26 cellular contexts compared by ENCODE assay signal in the genomic region with DNA sequence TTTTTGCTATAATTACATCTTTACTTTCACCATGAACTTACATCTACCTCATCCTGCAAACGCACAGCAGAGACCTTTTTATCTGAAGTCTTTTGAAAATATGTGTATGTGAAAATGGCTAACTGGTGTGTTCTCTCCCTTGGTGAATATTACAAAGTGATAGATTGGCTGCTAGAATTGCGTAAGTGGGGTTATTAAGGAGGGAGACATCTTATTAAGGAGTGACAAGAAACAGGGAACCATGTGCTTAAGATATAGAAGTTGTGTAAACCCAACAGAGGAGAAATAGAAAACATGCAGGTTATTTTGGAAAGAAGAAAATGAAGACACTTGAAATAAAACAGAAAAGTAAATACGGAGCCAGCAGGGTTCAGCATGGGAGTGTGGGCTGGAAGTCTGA. TPM values are rescaled to one million over a fixed set of nuclear protein-coding genes. Genes with fewer than 3 reads are reported as not detected.
"Had no signal": no experiment of that assay in that cellular context is flagged by ENCODE, and none has a peak within 500 bp of the region (broad histone marks: within the 10 kb centered on the region; RNA-seq: fewer than 3 reads in every experiment).

No MANE protein-coding gene starts in this region.

- ATAC-seq: effector memory CD8-positive, alpha-beta T cell; left cardiac atrium had no signal

- DNase-seq: activated CD4-positive, alpha-beta memory T cell treated with anti-CD3 and anti-CD28 coated beads for 36 hours; activated CD4-positive, alpha-beta T cell treated with anti-CD3 and anti-CD28 coated beads, Interleukin-2, amount 10 ng/mL, durations not matched to agents 24 days and 14 days; activated CD4-positive, CD25-positive, alpha-beta regulatory T cell treated with anti-CD3 and anti-CD28 coated beads, Interleukin-2, amount 50 U/mL, for 72 hours; activated CD8-positive, alpha-beta memory T cell treated with anti-CD3 and anti-CD28 coated beads, Interleukin-2, amount 50 U/mL, for 4 hours; activated effector memory CD4-positive, alpha-beta T cell treated with anti-CD3 and anti-CD28 coated beads, Interleukin-2, amount 50 U/mL, for 16 hours; activated naive CD4-positive, alpha-beta T cell treated with anti-CD3 and anti-CD28 coated beads for 36 hours; activated naive CD8-positive, alpha-beta T cell treated with anti-CD3 and anti-CD28 coated beads for 36 hours; activated T-cell treated with anti-CD3 and anti-CD28 coated beads, Interleukin-2, amount 50 U/mL, for 1 hour; amniotic stem cell; brain microvascular endothelial cell; cortex of kidney; effector memory CD8-positive, alpha-beta T cell; erythroblast; foreskin fibroblast; head of caudate nucleus; hippocampal formation; left cardiac atrium; nephron progenitor cell; occipital lobe; stimulated activated CD4-positive, alpha-beta T cell treated with anti-CD3 and anti-CD28 coated beads, Interleukin-2, amount 100 ng/mL, for 48 hours; stimulated activated naive CD4-positive, alpha-beta T cell treated with Interleukin-2 at 50 U/mL for 16 hours; SW 1271; T-helper 9 cell had no signal

- H3K27ac ChIP-seq: brain microvascular endothelial cell, right atrium auricular region, tibial nerve had no signal

- H3K9me3 ChIP-seq: right atrium auricular region, tibial nerve had no signal

- H3K36me3 ChIP-seq: brain microvascular endothelial cell, right atrium auricular region, tibial nerve had no signal

- H3K4me1 ChIP-seq: right atrium auricular region had no signal

- H3K4me3 ChIP-seq: right atrium auricular region, tibial nerve had no signal

- H3K27me3 ChIP-seq: brain microvascular endothelial cell, right atrium auricular region, tibial nerve had no signal

RNA-seq across cellular contexts. Expression of a gene that starts 7.8 kb away (rescaled TPM):
- total RNA-seq: temporal lobe had no signal
